In genomic region chr19:1690570-1691307, GRCh38 we compare ENCODE assay signal across 8 cellular contexts. TPM values are rescaled to one million over a fixed set of nuclear protein-coding genes. Genes with fewer than 3 reads are reported as not detected.
A peak's percentile ranks its signal among the peaks of the same experiment; 100 is the strongest.
DNase-seq lines count a peak whose midpoint lies in the region; ATAC-seq lines count a peak whose summit lies in the region.

No MANE protein-coding gene starts in this region.

- no peaks in the 10 kb centered on the region for H3K36me3 Mint-ChIP-seq in activated T-helper 2 cell treated with anti-CD3 and anti-CD28 coated beads, Interferon-gamma antibody, Interleukin-2, Interleukin-4, amounts not matched to agents 10 μg/mL and 5 μg/mL and 100 μg/mL, durations not matched to agents 14 hours and 24 hours and 36 hours (ENCODE audit: low read depth)
- H3K36me3 Mint-ChIP-seq in memory B cell = no peaks in the 10 kb centered on the region

- ATAC-seq in memory B cell (ENCODE audit: low read depth) (peak; percentile 73), HG03196 (IDR thresholded peaks at IDR 0.05; ENCODE audit: unreplicated experiment) (no peak), GM18861 (IDR thresholded peaks at IDR 0.05; ENCODE audit: unreplicated experiment) (no peak)

- H3K27ac Mint-ChIP-seq in activated T-helper 2 cell treated with anti-CD3 and anti-CD28 coated beads, Interferon-gamma antibody, Interleukin-2, Interleukin-4, amounts not matched to agents 10 μg/mL and 5 μg/mL and 100 μg/mL, durations not matched to agents 14 hours and 24 hours and 36 hours = no peak overlapping the region
- H3K27ac Mint-ChIP-seq in memory B cell = no peak overlapping the region

- H3K27me3 Mint-ChIP-seq in activated T-helper 2 cell treated with anti-CD3 and anti-CD28 coated beads, Interferon-gamma antibody, Interleukin-2, Interleukin-4, amounts not matched to agents 10 μg/mL and 5 μg/mL and 100 μg/mL, durations not matched to agents 14 hours and 24 hours and 36 hours (ENCODE audit: low read depth) = peaks cover 15% of the 10 kb centered on the region
- peaks cover 19% of the 10 kb centered on the region for H3K27me3 Mint-ChIP-seq in memory B cell

- H3K9me3 Mint-ChIP-seq in activated T-helper 2 cell treated with anti-CD3 and anti-CD28 coated beads, Interferon-gamma antibody, Interleukin-2, Interleukin-4, amounts not matched to agents 10 μg/mL and 5 μg/mL and 100 μg/mL, durations not matched to agents 14 hours and 24 hours and 36 hours = peaks cover 6% of the 10 kb centered on the region
- H3K9me3 Mint-ChIP-seq in memory B cell = peaks cover 4% of the 10 kb centered on the region

- DNase-seq in ELF-1 (ENCODE audit: low read depth, low spot score) = peak; percentile 75
- peak; percentile 7 for DNase-seq in NCI-H526 treated with DMSO at 0.1 percent for 48 hours (lab: John Stamatoyannopoulos, UW)
- DNase-seq in activated T-helper 2 cell treated with anti-CD3 and anti-CD28 coated beads, Interferon-gamma antibody, Interleukin-2, Interleukin-4, amounts not matched to agents 10 μg/mL and 5 μg/mL and 100 μg/mL, durations not matched to agents 14 hours and 24 hours and 36 hours (ENCODE audit: low spot score) = peak; percentile 61
- peak; percentile 53 to 61 for DNase-seq in memory B cell (ENCODE audit: low spot score in 2 of 2)
- DNase-seq in HuH-7 (ENCODE audit: low spot score) = no peak
- no peak for DNase-seq in NOMO-1 treated with DMSO at 0.1 percent for 48 hours (lab: John Stamatoyannopoulos, UW; ENCODE audit: unreplicated experiment)

- intact Hi-C loops in activated T-helper 2 cell treated with anti-CD3 and anti-CD28 coated beads, Interferon-gamma antibody, Interleukin-2, Interleukin-4, amounts not matched to agents 10 μg/mL and 5 μg/mL and 100 μg/mL, durations not matched to agents 14 hours and 24 hours and 36 hours (cut with micrococcal nuclease) = no loop called here

- H3K4me1 Mint-ChIP-seq in activated T-helper 2 cell treated with anti-CD3 and anti-CD28 coated beads, Interferon-gamma antibody, Interleukin-2, Interleukin-4, amounts not matched to agents 10 μg/mL and 5 μg/mL and 100 μg/mL, durations not matched to agents 14 hours and 24 hours and 36 hours (ENCODE audit: low read depth) = no peaks in the 10 kb centered on the region
- no peaks in the 10 kb centered on the region for H3K4me1 Mint-ChIP-seq in memory B cell

- H3K4me3 Mint-ChIP-seq in activated T-helper 2 cell treated with anti-CD3 and anti-CD28 coated beads, Interferon-gamma antibody, Interleukin-2, Interleukin-4, amounts not matched to agents 10 μg/mL and 5 μg/mL and 100 μg/mL, durations not matched to agents 14 hours and 24 hours and 36 hours (ENCODE audit: low read depth) = no peak overlapping the region
- no peak overlapping the region for H3K4me3 Mint-ChIP-seq in memory B cell

RNA-seq across cellular contexts. Expression of gene TCF3, which starts 38.3 kb away (rescaled TPM):
- total RNA-seq in activated T-helper 2 cell treated with anti-CD3 and anti-CD28 coated beads, Interferon-gamma antibody, Interleukin-2, Interleukin-4, amounts not matched to agents 10 μg/mL and 5 μg/mL and 100 μg/mL, durations not matched to agents 14 hours and 24 hours and 36 hours = 153 and 173 TPM in 2 replicates

Comparison
In these comparisons a context has a peak if more than half of its experiments do, and no peak if none do; other contexts are left out.
1. DNase-seq: peak in ELF-1 (single experiment), NCI-H526 treated with DMSO at 0.1 percent for 48 hours (single experiment), activated T-helper 2 cell treated with anti-CD3 and anti-CD28 coated beads, Interferon-gamma antibody, Interleukin-2, Interleukin-4, amounts not matched to agents 10 μg/mL and 5 μg/mL and 100 μg/mL, durations not matched to agents 14 hours and 24 hours and 36 hours (single experiment) and memory B cell (2 of 2); none in HuH-7 (single experiment) and NOMO-1 treated with DMSO at 0.1 percent for 48 hours (single experiment).